ENCODE assay signal across 2 cellular contexts in genomic region chr6:108751851-108752732, GRCh38.
A peak's percentile ranks its signal among the peaks of the same experiment; 100 is the strongest.
TF ChIP-seq lines count a peak whose summit lies in the region.

No MANE protein-coding gene starts in this region.

TF ChIP-seq in HepG2, 621 proteins besides CTCF, POLR2A, EP300 and RAD21 (continued from another document):
- TF ChIP-seq, protein P1, sequence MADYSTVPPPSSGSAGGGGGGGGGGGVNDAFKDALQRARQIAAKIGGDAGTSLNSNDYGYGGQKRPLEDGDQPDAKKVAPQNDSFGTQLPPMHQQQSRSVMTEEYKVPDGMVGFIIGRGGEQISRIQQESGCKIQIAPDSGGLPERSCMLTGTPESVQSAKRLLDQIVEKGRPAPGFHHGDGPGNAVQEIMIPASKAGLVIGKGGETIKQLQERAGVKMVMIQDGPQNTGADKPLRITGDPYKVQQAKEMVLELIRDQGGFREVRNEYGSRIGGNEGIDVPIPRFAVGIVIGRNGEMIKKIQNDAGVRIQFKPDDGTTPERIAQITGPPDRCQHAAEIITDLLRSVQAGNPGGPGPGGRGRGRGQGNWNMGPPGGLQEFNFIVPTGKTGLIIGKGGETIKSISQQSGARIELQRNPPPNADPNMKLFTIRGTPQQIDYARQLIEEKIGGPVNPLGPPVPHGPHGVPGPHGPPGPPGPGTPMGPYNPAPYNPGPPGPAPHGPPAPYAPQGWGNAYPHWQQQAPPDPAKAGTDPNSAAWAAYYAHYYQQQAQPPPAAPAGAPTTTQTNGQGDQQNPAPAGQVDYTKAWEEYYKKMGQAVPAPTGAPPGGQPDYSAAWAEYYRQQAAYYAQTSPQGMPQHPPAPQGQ (CRISPR knock-in tag; IDR thresholded peaks at IDR 0.05; ENCODE audit: borderline replicate concordance): no peak
- 0 out of 2 replicates have a peak, but pooled peaks have one; percentile 0 for TF ChIP-seq ZKSCAN8 (CRISPR knock-in tag; IDR thresholded peaks at IDR 0.05; ENCODE audit: borderline replicate concordance)
- TF ChIP-seq CREB1 (IDR thresholded peaks at IDR 0.05): no peak
- TF ChIP-seq CREB1 (CRISPR knock-in tag; IDR thresholded peaks at IDR 0.05): no peak
- no peak for TF ChIP-seq GLI4 (CRISPR knock-in tag; IDR thresholded peaks at IDR 0.05; ENCODE audit: borderline replicate concordance)
- TF ChIP-seq ZNF605 (CRISPR knock-in tag; IDR thresholded peaks at IDR 0.05): 0 out of 2 replicates have a peak, but pooled peaks have one; percentile 27
- TF ChIP-seq ZMAT3 (CRISPR knock-in tag; conservative IDR thresholded peaks at IDR 0.05): 0 out of 2 replicates have a peak, but pooled peaks have one; percentile 44
- peak; percentile 40; the same call in 1 of the 2 replicates for TF ChIP-seq ZNF430 (CRISPR knock-in tag; IDR thresholded peaks at IDR 0.05)
- peak; percentile 66; the same call in 1 of the 2 replicates for TF ChIP-seq ZFP36L1 (CRISPR knock-in tag; IDR thresholded peaks at IDR 0.05)
- TF ChIP-seq HOXA5 (CRISPR knock-in tag; IDR thresholded peaks at IDR 0.05): no peak
- 0 out of 2 replicates have a peak, but pooled peaks have one; percentile 25 for TF ChIP-seq ZNF253 (CRISPR knock-in tag; IDR thresholded peaks at IDR 0.05; ENCODE audit: borderline replicate concordance)
- no peak for TF ChIP-seq ZNF180 (CRISPR knock-in tag; IDR thresholded peaks at IDR 0.05; ENCODE audit: borderline replicate concordance, low read depth)
- TF ChIP-seq ZNF329 (CRISPR knock-in tag; IDR thresholded peaks at IDR 0.05; ENCODE audit: low read depth): peak; percentile 40; the same call in 1 of the 2 replicates
- no peak for TF ChIP-seq XBP1 (CRISPR knock-in tag; IDR thresholded peaks at IDR 0.05)
- TF ChIP-seq ZNF687 (CRISPR knock-in tag; IDR thresholded peaks at IDR 0.05): peak; percentile 24; the same call in 1 of the 2 replicates
- TF ChIP-seq ZNF747 (CRISPR knock-in tag; IDR thresholded peaks at IDR 0.05; ENCODE audit: borderline replicate concordance): peak; percentile 16; the same call in 1 of the 2 replicates
- TF ChIP-seq PHF21A (CRISPR knock-in tag; IDR thresholded peaks at IDR 0.05): 0 out of 2 replicates have a peak, but pooled peaks have one; percentile 20
- TF ChIP-seq, protein P2, sequence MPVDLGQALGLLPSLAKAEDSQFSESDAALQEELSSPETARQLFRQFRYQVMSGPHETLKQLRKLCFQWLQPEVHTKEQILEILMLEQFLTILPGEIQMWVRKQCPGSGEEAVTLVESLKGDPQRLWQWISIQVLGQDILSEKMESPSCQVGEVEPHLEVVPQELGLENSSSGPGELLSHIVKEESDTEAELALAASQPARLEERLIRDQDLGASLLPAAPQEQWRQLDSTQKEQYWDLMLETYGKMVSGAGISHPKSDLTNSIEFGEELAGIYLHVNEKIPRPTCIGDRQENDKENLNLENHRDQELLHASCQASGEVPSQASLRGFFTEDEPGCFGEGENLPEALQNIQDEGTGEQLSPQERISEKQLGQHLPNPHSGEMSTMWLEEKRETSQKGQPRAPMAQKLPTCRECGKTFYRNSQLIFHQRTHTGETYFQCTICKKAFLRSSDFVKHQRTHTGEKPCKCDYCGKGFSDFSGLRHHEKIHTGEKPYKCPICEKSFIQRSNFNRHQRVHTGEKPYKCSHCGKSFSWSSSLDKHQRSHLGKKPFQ (CRISPR knock-in tag; IDR thresholded peaks at IDR 0.05; ENCODE audit: insufficient replicate concordance): peak; percentile 23
- no peak for TF ChIP-seq SRY (CRISPR knock-in tag; IDR thresholded peaks at IDR 0.05)
- peak; percentile 19; the same call in 1 of the 2 replicates for TF ChIP-seq ZFY (CRISPR knock-in tag; IDR thresholded peaks at IDR 0.05)
- TF ChIP-seq KAT2B (IDR thresholded peaks at IDR 0.05; ENCODE audit: borderline replicate concordance, low read depth, low read length): no peak

TF ChIP-seq in SK-N-SH, 30 proteins besides CTCF, POLR2A, EP300 and RAD21 (continued from another document):
- no peak for TF ChIP-seq ZBTB33 (IDR thresholded peaks at IDR 0.05; ENCODE audit: borderline replicate concordance, low read depth)
- no peak for TF ChIP-seq RFX5 (IDR thresholded peaks at IDR 0.05; ENCODE audit: low read length)
- TF ChIP-seq MAX (IDR thresholded peaks at IDR 0.05; ENCODE audit: low read depth): no peak
- no peak for TF ChIP-seq SIN3A (IDR thresholded peaks at IDR 0.05; ENCODE audit: borderline replicate concordance, low read depth, low read length)
- no peak for TF ChIP-seq GATA2 (CRISPR knock-in tag; IDR thresholded peaks at IDR 0.05)
- no peak for TF ChIP-seq NFIC (IDR thresholded peaks at IDR 0.05; ENCODE audit: borderline replicate concordance)
- TF ChIP-seq, protein P3, sequence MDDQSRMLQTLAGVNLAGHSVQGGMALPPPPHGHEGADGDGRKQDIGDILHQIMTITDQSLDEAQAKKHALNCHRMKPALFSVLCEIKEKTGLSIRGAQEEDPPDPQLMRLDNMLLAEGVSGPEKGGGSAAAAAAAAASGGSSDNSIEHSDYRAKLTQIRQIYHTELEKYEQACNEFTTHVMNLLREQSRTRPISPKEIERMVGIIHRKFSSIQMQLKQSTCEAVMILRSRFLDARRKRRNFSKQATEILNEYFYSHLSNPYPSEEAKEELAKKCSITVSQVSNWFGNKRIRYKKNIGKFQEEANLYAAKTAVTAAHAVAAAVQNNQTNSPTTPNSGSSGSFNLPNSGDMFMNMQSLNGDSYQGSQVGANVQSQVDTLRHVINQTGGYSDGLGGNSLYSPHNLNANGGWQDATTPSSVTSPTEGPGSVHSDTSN (IDR thresholded peaks at IDR 0.05): no peak
- no peak for TF ChIP-seq TAF1 (IDR thresholded peaks at IDR 0.05; ENCODE audit: borderline replicate concordance, low read depth, low read length)
- TF ChIP-seq, protein P4, sequence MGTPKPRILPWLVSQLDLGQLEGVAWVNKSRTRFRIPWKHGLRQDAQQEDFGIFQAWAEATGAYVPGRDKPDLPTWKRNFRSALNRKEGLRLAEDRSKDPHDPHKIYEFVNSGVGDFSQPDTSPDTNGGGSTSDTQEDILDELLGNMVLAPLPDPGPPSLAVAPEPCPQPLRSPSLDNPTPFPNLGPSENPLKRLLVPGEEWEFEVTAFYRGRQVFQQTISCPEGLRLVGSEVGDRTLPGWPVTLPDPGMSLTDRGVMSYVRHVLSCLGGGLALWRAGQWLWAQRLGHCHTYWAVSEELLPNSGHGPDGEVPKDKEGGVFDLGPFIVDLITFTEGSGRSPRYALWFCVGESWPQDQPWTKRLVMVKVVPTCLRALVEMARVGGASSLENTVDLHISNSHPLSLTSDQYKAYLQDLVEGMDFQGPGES (IDR thresholded peaks at IDR 0.05; ENCODE audit: low read depth, low read length): no peak
- TF ChIP-seq TCF12 (IDR thresholded peaks at IDR 0.05): no peak
- TF ChIP-seq EZH2phosphoT487 (IDR thresholded peaks at IDR 0.05; ENCODE audit: borderline replicate concordance, low read depth): no peak
- TF ChIP-seq, protein P5, sequence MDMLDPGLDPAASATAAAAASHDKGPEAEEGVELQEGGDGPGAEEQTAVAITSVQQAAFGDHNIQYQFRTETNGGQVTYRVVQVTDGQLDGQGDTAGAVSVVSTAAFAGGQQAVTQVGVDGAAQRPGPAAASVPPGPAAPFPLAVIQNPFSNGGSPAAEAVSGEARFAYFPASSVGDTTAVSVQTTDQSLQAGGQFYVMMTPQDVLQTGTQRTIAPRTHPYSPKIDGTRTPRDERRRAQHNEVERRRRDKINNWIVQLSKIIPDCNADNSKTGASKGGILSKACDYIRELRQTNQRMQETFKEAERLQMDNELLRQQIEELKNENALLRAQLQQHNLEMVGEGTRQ (IDR thresholded peaks at IDR 0.05; ENCODE audit: borderline replicate concordance, low read depth, low read length): no peak
- no peak for TF ChIP-seq GABPA (IDR thresholded peaks at IDR 0.05; ENCODE audit: low read depth)
- no peak for TF ChIP-seq RXRA (IDR thresholded peaks at IDR 0.05; ENCODE audit: borderline replicate concordance, low read depth)
- no peak for TF ChIP-seq MXI1 (IDR thresholded peaks at IDR 0.05; ENCODE audit: low read depth, low read length)
- TF ChIP-seq POLR2AphosphoS5 (IDR thresholded peaks at IDR 0.05; ENCODE audit: low read depth, low read length): no peak
